15 cellular contexts compared by ENCODE assay signal in the genomic region with DNA sequence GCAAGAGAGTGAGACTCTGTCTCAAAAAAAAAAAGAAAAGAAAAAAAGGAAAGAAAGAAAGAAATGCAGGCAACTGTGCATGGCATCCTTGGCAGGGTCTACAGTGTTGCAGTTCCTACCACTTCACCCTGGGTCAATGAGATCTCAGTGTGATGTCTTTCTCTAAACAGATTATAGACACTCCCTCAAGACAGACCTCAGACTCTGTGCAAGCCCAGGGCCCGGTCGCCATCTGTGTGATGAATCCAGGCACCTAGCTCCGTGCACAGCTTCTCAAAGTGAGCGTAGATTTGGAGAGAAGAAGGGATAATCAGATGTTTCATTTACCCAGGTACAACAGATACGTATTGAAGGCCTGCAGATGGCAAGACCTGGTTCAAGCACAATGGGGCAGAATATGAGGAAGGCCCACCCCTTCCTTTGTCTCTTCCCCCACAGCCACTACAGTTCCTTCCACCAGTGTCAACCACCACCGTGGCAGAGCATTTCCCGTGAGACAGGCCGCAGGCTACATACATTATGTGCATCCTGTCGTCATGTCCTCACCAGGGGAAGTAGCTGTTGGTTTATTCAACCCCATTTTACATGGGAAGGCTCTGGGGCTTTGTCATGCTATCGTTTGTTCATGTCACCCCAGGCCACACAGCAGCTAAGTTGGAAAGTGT.
A peak's percentile ranks its signal among the peaks of the same experiment; 100 is the strongest.
DNase-seq lines count a peak whose midpoint lies in the region; TF ChIP-seq lines count a peak whose summit lies in the region.
"Had no signal": no experiment of that assay in that cellular context is flagged by ENCODE, and none has a peak within 500 bp of the region (broad histone marks: within the 10 kb centered on the region; RNA-seq: fewer than 3 reads in every experiment).

No MANE protein-coding gene starts in this region.

- no peaks in the 10 kb centered on the region for H3K36me3 ChIP-seq in prostate gland
- H3K36me3 ChIP-seq: colonic mucosa, right atrium auricular region, suprapubic skin had no signal

- H3K4me3 ChIP-seq in prostate gland = no peak overlapping the region
- H3K4me3 ChIP-seq: colonic mucosa, right atrium auricular region, suprapubic skin had no signal

- 88% methylated on average over 10 of the region's 10 CpGs for WGBS in prostate gland

- H3K27ac ChIP-seq in prostate gland = no peak overlapping the region
- H3K27ac ChIP-seq: colonic mucosa, right atrium auricular region, suprapubic skin had no signal

- H3K27me3 ChIP-seq in prostate gland (replicated peaks; ENCODE audit: insufficient read depth) = no peaks in the 10 kb centered on the region
- H3K27me3 ChIP-seq: colonic mucosa, right atrium auricular region, suprapubic skin had no signal

- no peak for TF ChIP-seq POLR2A in prostate gland (IDR thresholded peaks at IDR 0.05)

- H3K9me3 ChIP-seq in prostate gland = no peaks in the 10 kb centered on the region
- H3K9me3 ChIP-seq: colonic mucosa, right atrium auricular region, suprapubic skin had no signal

- peak; percentile 43 for DNase-seq in activated T-cell treated with anti-CD3 and anti-CD28 coated beads, Interleukin-2, amount 50 U/mL, for 1 hour
- DNase-seq in activated T-cell treated with anti-CD3 and anti-CD28 coated beads for 4 hours (no peak), UCSD-AML1 (lab: John Stamatoyannopoulos, UW; ENCODE audit: unreplicated experiment) (peak; percentile 5), prostate gland (ENCODE audit: low spot score) (no peak), NCI-H2107 (lab: John Stamatoyannopoulos, UW) (no peak), NCI-H226 (no peak)
- peak; percentile 28 for DNase-seq in effector CD4-positive, alpha-beta T cell
- peak; percentile 17 to 37 for DNase-seq in stimulated activated CD8-positive, alpha-beta memory T cell treated with anti-CD3 and anti-CD28 coated beads, Interleukin-7, amount 100 ng/mL, for 1 hour (ENCODE audit: low read depth in 2 of 2)
- DNase-seq: ACHN, anterior cingulate cortex, colonic mucosa, NCI-H1092, NCI-H446 had no signal

- TF ChIP-seq CTCF in prostate gland (IDR thresholded peaks at IDR 0.05) = no peak

- intact Hi-C loops in prostate gland (cut with DNase I) = no loop called here

- no peaks in the 10 kb centered on the region for H3K4me1 ChIP-seq in prostate gland (replicated peaks)
- H3K4me1 ChIP-seq: colonic mucosa, suprapubic skin had no signal

Comparison
In these comparisons a context has a peak if more than half of its experiments do, and no peak if none do; other contexts are left out.
1. DNase-seq: peak in activated T-cell treated with anti-CD3 and anti-CD28 coated beads, Interleukin-2, amount 50 U/mL, for 1 hour (single experiment), UCSD-AML1 (single experiment), effector CD4-positive, alpha-beta T cell (single experiment) and stimulated activated CD8-positive, alpha-beta memory T cell treated with anti-CD3 and anti-CD28 coated beads, Interleukin-7, amount 100 ng/mL, for 1 hour (2 of 2); none in activated T-cell treated with anti-CD3 and anti-CD28 coated beads for 4 hours (single experiment), prostate gland (single experiment), NCI-H2107 (single experiment) and NCI-H226 (single experiment).